9 cellular contexts compared by ENCODE assay signal in genomic region chr6:112282217-112282616, GRCh38. TPM values are rescaled to one million over a fixed set of nuclear protein-coding genes. Genes with fewer than 3 reads are reported as not detected.
A peak's percentile ranks its signal among the peaks of the same experiment; 100 is the strongest.
DNase-seq lines count a peak whose midpoint lies in the region; ATAC-seq, FAIRE-seq and TF ChIP-seq lines count a peak whose summit lies in the region.
"Had no signal": no experiment of that assay in that cellular context is flagged by ENCODE, and none has a peak within 500 bp of the region (broad histone marks: within the 10 kb centered on the region; RNA-seq: fewer than 3 reads in every experiment).

No MANE protein-coding gene starts in this region.

- DNase-seq in HS-5 (ENCODE audit: low read depth) (peak; percentile 61), astrocyte of the hippocampus (ENCODE audit: low read depth, low spot score) (peak; percentile 81), keratinocyte (ENCODE audit: low read depth, low spot score) (no peak), testis (peak; percentile 43), NCI-H2081 treated with DMSO at 0.1 percent for 48 hours (lab: John Stamatoyannopoulos, UW) (no peak), cerebellum (ENCODE audit: low spot score) (no peak)
- DNase-seq in activated CD8-positive, alpha-beta memory T cell treated with anti-CD3 and anti-CD28 coated beads for 24 hours = no peak

- no peaks in the 10 kb centered on the region for H4K20me1 ChIP-seq in keratinocyte (ENCODE audit: control insufficient read depth, extremely low read depth, insufficient read depth, low read length)

- no peaks in the 10 kb centered on the region for H3K9me1 ChIP-seq in keratinocyte (ENCODE audit: control insufficient read depth, extremely low read depth, insufficient read depth, low read length)

- no peak overlapping the region for H3K4me2 ChIP-seq in keratinocyte (ENCODE audit: control insufficient read depth, extremely low read depth, insufficient read depth, low read depth, low read length)

- no peaks in the 10 kb centered on the region for H3K36me3 ChIP-seq in keratinocyte (ENCODE audit: control insufficient read depth in 2 of 2, extremely low read depth in 1 of 2, insufficient read depth in 2 of 2, low read length in 2 of 2)
- H3K36me3 ChIP-seq in testis (ENCODE audit: low read depth, missing control alignments) = no peaks in the 10 kb centered on the region

- 24 to 51% methylated on average over 4 of the region's 4 CpGs for WGBS in testis, 2 donors

- TF ChIP-seq POLR2A in testis (IDR thresholded peaks at IDR 0.05) = no peak

- no peaks in the 10 kb centered on the region for H3K79me2 ChIP-seq in keratinocyte (ENCODE audit: control insufficient read depth, insufficient read depth, low read length)

- no peak for ATAC-seq in HG03108 (IDR thresholded peaks at IDR 0.05; ENCODE audit: unreplicated experiment)

- intact Hi-C loops in testis (cut with DNase I; ENCODE audit: low total_unique reads) = no loop called here

- H3K9me3 ChIP-seq in keratinocyte (ENCODE audit: control insufficient read depth, low read depth, low read length) = no peaks in the 10 kb centered on the region
- no peaks in the 10 kb centered on the region for H3K9me3 ChIP-seq in testis

- no peak overlapping the region for H3K9ac ChIP-seq in keratinocyte (ENCODE audit: control insufficient read depth, extremely low read depth, insufficient read depth, low read length)

- H3K4me1 ChIP-seq in keratinocyte (ENCODE audit: control insufficient read depth, extremely low read depth, insufficient read depth, low read length) (no peaks in the 10 kb centered on the region), testis (no peaks in the 10 kb centered on the region)

- H3K27ac ChIP-seq in keratinocyte (ENCODE audit: control insufficient read depth, insufficient read depth, low read length) (no peak overlapping the region), testis (peak overlapping the region in 1 of 2 donors; percentile 16)
- H3K27ac ChIP-seq: HL-60 had no signal

- H3K4me3 ChIP-seq in keratinocyte (ENCODE audit: control insufficient read depth in 2 of 3, extremely low read depth in 1 of 3, insufficient read depth in 2 of 3, low read depth in 1 of 3, low read length in 3 of 3) (no peak overlapping the region), testis (no peak overlapping the region)

- no peak overlapping the region for H2AFZ ChIP-seq in keratinocyte (ENCODE audit: control insufficient read depth, low read length)

- H3K27me3 ChIP-seq in keratinocyte (ENCODE audit: control insufficient read depth, extremely low read depth, insufficient read depth, low read length) (no peaks in the 10 kb centered on the region), testis (no peaks in the 10 kb centered on the region)

- TF ChIP-seq CTCF in keratinocyte (optimal IDR thresholded peaks at IDR 0.05 in 1 of 3, IDR thresholded peaks at IDR 0.05 in 1 of 3, conservative IDR thresholded peaks at IDR 0.05 in 1 of 3; ENCODE audit: extremely low read depth in 1 of 3, insufficient read depth in 2 of 3, low read length in 3 of 3) (peak; percentile 22 to 62 (median 28)), testis (IDR thresholded peaks at IDR 0.05) (no peak)

- dilution Hi-C loops in keratinocyte (cut with MboI; ENCODE audit: extremely low pct_ligation_motif_present, low sequenced_read_pairs) = no loop called here

- peak; percentile 53 for FAIRE-seq in keratinocyte (lab: Jason Lieb, UNC)

RNA-seq across cellular contexts. Expression of gene LAMA4, which starts 27.9 kb away (rescaled TPM):
- polyA plus RNA-seq in keratinocyte = 0.10 to 0.39 TPM (median 0.12 TPM) in 3 replicates
- 0.47 TPM for polyA plus RNA-seq in keratinocyte (2011; ENCODE audit: low read depth)
- polyA plus RNA-seq in keratinocyte (2011; cell fraction: cytosol; rRNA removed) = 0.04 and 0.14 TPM in 2 replicates
- polyA plus RNA-seq in keratinocyte (2011; cell fraction: nucleus; rRNA removed) = 0.22 and 0.52 TPM in 2 replicates
- polyA plus RNA-seq in keratinocyte (2012; ENCODE audit: low replicate concordance) = 0.06 and 0.17 TPM in 2 replicates
- 0.06 to 0.36 TPM in 2 of 3 replicates, not detected in the other for polyA minus RNA-seq in keratinocyte
- not detected for polyA minus RNA-seq in keratinocyte (2011; cell fraction: cytosol; rRNA and poly(A)+ RNA removed)
- not detected in 2 replicates for polyA minus RNA-seq in keratinocyte (2011; cell fraction: nucleus; rRNA and poly(A)+ RNA removed)
- total RNA-seq in testis = 10 to 100 TPM; 49.2 to 61.0 TPM
- 37.6 TPM for polyA plus RNA-seq in testis (ENCODE audit: insufficient read depth, low read depth, low replicate concordance)
- 65.4 TPM for total RNA-seq in cerebellum

Comparison
In these comparisons a context has a peak if more than half of its experiments do, and no peak if none do; other contexts are left out.
1. DNase-seq: peak in HS-5 (single experiment), astrocyte of the hippocampus (single experiment) and testis (single experiment); none in keratinocyte (single experiment), NCI-H2081 treated with DMSO at 0.1 percent for 48 hours (single experiment), cerebellum (single experiment) and activated CD8-positive, alpha-beta memory T cell treated with anti-CD3 and anti-CD28 coated beads for 24 hours (single experiment).
2. CTCF ChIP-seq: peak in keratinocyte (3 of 3); none in testis (0 of 3).